ENCODE assay signal across 1 cellular context in the genomic region with DNA sequence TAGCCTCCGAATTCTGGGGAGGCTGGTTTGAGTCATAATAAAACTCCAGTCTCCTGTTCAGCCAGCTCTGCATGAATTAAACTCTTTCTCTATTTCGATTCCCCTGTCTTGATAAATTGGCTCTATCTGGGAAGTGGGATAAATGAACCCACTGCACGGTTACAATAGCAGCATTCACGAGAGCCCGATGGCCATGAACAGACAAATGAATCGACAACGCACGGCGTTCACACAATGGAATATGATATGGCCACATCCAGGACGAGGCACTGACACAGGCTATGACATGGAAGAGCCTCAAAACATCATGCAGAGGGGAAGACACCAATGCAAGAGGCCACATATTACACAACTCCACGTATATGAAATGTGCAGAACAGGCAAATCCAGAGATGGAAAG.
TF ChIP-seq lines count a peak whose summit lies in the region.

No MANE protein-coding gene starts in this region.

TF ChIP-seq in K562, 482 proteins besides CTCF, POLR2A, EP300 and RAD21:
- TF ChIP-seq, protein P1, sequence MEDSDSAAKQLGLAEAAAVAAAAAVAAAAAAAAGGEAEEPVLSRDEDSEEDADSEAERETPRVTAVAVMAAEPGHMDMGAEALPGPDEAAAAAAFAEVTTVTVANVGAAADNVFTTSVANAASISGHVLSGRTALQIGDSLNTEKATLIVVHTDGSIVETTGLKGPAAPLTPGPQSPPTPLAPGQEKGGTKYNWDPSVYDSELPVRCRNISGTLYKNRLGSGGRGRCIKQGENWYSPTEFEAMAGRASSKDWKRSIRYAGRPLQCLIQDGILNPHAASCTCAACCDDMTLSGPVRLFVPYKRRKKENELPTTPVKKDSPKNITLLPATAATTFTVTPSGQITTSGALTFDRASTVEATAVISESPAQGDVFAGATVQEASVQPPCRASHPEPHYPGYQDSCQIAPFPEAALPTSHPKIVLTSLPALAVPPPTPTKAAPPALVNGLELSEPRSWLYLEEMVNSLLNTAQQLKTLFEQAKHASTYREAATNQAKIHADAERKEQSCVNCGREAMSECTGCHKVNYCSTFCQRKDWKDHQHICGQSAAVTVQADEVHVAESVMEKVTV (CRISPR knock-in tag; IDR thresholded peaks at IDR 0.05) = no peak
- TF ChIP-seq ZNF133 (CRISPR knock-in tag; IDR thresholded peaks at IDR 0.05) (no peak), GTF2E2 (tag; IDR thresholded peaks at IDR 0.05) (no peak), CEBPB (tag; IDR thresholded peaks at IDR 0.05) (0 out of 2 replicates have a peak, but pooled peaks have one; percentile 20)
- TF ChIP-seq, protein P2, sequence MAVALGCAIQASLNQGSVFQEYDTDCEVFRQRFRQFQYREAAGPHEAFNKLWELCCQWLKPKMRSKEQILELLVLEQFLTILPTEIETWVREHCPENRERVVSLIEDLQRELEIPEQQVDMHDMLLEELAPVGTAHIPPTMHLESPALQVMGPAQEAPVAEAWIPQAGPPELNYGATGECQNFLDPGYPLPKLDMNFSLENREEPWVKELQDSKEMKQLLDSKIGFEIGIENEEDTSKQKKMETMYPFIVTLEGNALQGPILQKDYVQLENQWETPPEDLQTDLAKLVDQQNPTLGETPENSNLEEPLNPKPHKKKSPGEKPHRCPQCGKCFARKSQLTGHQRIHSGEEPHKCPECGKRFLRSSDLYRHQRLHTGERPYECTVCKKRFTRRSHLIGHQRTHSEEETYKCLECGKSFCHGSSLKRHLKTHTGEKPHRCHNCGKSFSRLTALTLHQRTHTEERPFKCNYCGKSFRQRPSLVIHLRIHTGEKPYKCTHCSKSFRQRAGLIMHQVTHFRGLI (CRISPR knock-in tag; IDR thresholded peaks at IDR 0.05) = no peak
